Comparison of ENCODE assay signal across 21 cellular contexts in the genomic region with DNA sequence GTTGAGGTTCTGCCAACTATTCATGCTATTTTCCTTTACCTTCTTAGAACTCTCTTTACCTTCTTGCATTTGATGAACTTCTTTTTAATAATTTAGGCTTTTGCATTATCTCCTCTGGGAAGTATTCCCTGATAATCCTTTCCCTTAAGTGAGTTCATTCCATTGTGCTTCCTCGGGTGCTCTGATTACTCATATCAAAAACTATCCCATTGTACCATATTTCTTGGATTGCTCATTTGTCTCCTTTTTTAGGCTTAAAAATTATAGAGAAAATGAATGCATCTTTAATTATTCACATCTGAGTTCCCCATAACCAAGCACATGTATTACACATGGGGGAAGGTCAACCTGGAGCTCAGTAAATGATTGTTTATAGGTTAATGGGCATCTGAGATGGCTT. TPM values are rescaled to one million over a fixed set of nuclear protein-coding genes. Genes with fewer than 3 reads are reported as not detected.
DNase-seq lines count a peak whose midpoint lies in the region; ATAC-seq and TF ChIP-seq lines count a peak whose summit lies in the region.
"Had no signal": no experiment of that assay in that cellular context is flagged by ENCODE, and none has a peak within 500 bp of the region (broad histone marks: within the 10 kb centered on the region; RNA-seq: fewer than 3 reads in every experiment).

No MANE protein-coding gene starts in this region.

- H3K9me2 ChIP-seq in GM23248 (ENCODE audit: insufficient read depth) (no peaks in the 10 kb centered on the region), OCI-LY7 (ENCODE audit: insufficient read depth, low read length) (no peaks in the 10 kb centered on the region)

- H3K27ac Mint-ChIP-seq in osteocyte (ENCODE audit: unreplicated experiment) = no peak overlapping the region
- H3K27ac Mint-ChIP-seq: activated naive CD8-positive, alpha-beta T cell treated with anti-CD3 and anti-CD28 coated beads for 36 hours; stimulated activated naive B cell treated with anti-CD40 and anti-IgM and Interleukin-4, amounts not matched to agents 10 μg/mL and 1 μg/mL and 100 μg/mL, for 72 hours had no signal

- H4K20me1 ChIP-seq in GM23248 (ENCODE audit: insufficient read depth) = no peaks in the 10 kb centered on the region
- no peaks in the 10 kb centered on the region for H4K20me1 ChIP-seq in OCI-LY7 (ENCODE audit: insufficient read depth, low read length)

- H3K4me3 ChIP-seq in GM23248 (no peak overlapping the region), fibroblast of mammary gland (ENCODE audit: control insufficient read depth, low read depth, low read length) (no peak overlapping the region), skeletal muscle cell (ENCODE audit: low read depth, low read length) (no peak overlapping the region), OCI-LY7 (ENCODE audit: low read depth, low read length, poor library complexity, severe bottlenecking) (no peak overlapping the region), left ventricle myocardium inferior (no peak overlapping the region)
- H3K4me3 ChIP-seq: heart left ventricle, mucosa of descending colon, ovary, spleen, tibial nerve had no signal

- H3K4me1 Mint-ChIP-seq in osteocyte (ENCODE audit: unreplicated experiment) = peaks cover 4% of the 10 kb centered on the region
- H3K4me1 Mint-ChIP-seq: activated naive CD8-positive, alpha-beta T cell treated with anti-CD3 and anti-CD28 coated beads for 36 hours; stimulated activated naive B cell treated with anti-CD40 and anti-IgM and Interleukin-4, amounts not matched to agents 10 μg/mL and 1 μg/mL and 100 μg/mL, for 72 hours had no signal

- peak; percentile 83 for DNase-seq in GM23248
- DNase-seq in fibroblast of mammary gland (ENCODE audit: low read depth) = peak; percentile 85
- DNase-seq in skeletal muscle cell (ENCODE audit: low read depth) = peak; percentile 43
- DNase-seq in OCI-LY7 (ENCODE audit: low spot score) = no peak
- DNase-seq in osteocyte (ENCODE audit: extremely low spot score, unreplicated experiment) = no peak
- no peak for DNase-seq in left ventricle myocardium inferior
- DNase-seq: activated CD4-positive, alpha-beta T cell treated with anti-CD3 and anti-CD28 coated beads, Interleukin-2, amount 50 U/mL, for 48 hours; activated naive CD8-positive, alpha-beta T cell treated with anti-CD3 and anti-CD28 coated beads for 36 hours; activated T-cell treated with anti-CD3 and anti-CD28 coated beads, Interleukin-2, amount 50 U/mL, for 48 hours; heart left ventricle; mucosa of descending colon; NCI-H1694; NCI-H524; OCI-M1; ovary; spleen; stimulated activated naive B cell treated with anti-CD40 and anti-IgM and Interleukin-4, amounts not matched to agents 10 μg/mL and 1 μg/mL and 100 μg/mL, for 72 hours had no signal

- no peak overlapping the region for H3K4me3 Mint-ChIP-seq in osteocyte (ENCODE audit: unreplicated experiment)
- H3K4me3 Mint-ChIP-seq: activated naive CD8-positive, alpha-beta T cell treated with anti-CD3 and anti-CD28 coated beads for 36 hours; stimulated activated naive B cell treated with anti-CD40 and anti-IgM and Interleukin-4, amounts not matched to agents 10 μg/mL and 1 μg/mL and 100 μg/mL, for 72 hours had no signal

- intact Hi-C loops in OCI-LY7 (cut with micrococcal nuclease; ENCODE audit: unreplicated experiment) (no loop called here), left ventricle myocardium inferior (cut with micrococcal nuclease) (no loop called here)

- peaks cover 13% of the 10 kb centered on the region for H3K27me3 Mint-ChIP-seq in osteocyte (ENCODE audit: unreplicated experiment)

- TF ChIP-seq CTCF in fibroblast of mammary gland (conservative IDR thresholded peaks at IDR 0.05; ENCODE audit: control insufficient read depth, insufficient read depth, low read depth, low read length) (no peak), OCI-LY7 (conservative IDR thresholded peaks at IDR 0.05; ENCODE audit: low read length) (no peak), osteocyte (IDR thresholded peaks at IDR 0.05) (no peak), left ventricle myocardium inferior (IDR thresholded peaks at IDR 0.05; ENCODE audit: borderline replicate concordance) (no peak)

- H3K9me3 ChIP-seq in GM23248 (ENCODE audit: low read depth) (no peaks in the 10 kb centered on the region), OCI-LY7 (ENCODE audit: low read length) (no peaks in the 10 kb centered on the region), left ventricle myocardium inferior (replicated peaks) (no peaks in the 10 kb centered on the region)
- H3K9me3 ChIP-seq: heart left ventricle, mucosa of descending colon, ovary, spleen, tibial nerve had no signal

- H3K79me2 ChIP-seq in GM23248 (ENCODE audit: insufficient read depth) = no peaks in the 10 kb centered on the region
- H3K79me2 ChIP-seq in OCI-LY7 (ENCODE audit: insufficient read depth, low read depth, low read length) = no peaks in the 10 kb centered on the region

- peaks cover 54% of the 10 kb centered on the region for H3K4me1 ChIP-seq in GM23248 (ENCODE audit: insufficient read depth)
- H3K4me1 ChIP-seq in OCI-LY7 (ENCODE audit: insufficient read depth, low read length, poor library complexity, severe bottlenecking) = no peaks in the 10 kb centered on the region
- peaks cover 17% of the 10 kb centered on the region for H3K4me1 ChIP-seq in left ventricle myocardium inferior
- H3K4me1 ChIP-seq: tibial nerve had no signal

- peak overlapping the region; percentile 23 for H2AFZ ChIP-seq in GM23248
- no peak overlapping the region for H2AFZ ChIP-seq in OCI-LY7 (ENCODE audit: low read length)

- 0% methylated on average over 1 of the region's 1 CpG for WGBS in GM23248 (ENCODE audit: low coverage in 1 of 2, low lambda C conversion rate in 2 of 2, missing lambda C conversion rate in 2 of 2), 2 experiments

- H3K27ac ChIP-seq in GM23248 (peak overlapping the region; percentile 70), OCI-LY7 (ENCODE audit: low read depth, low read length, poor library complexity, severe bottlenecking) (no peak overlapping the region), left ventricle myocardium inferior (replicated peaks) (no peak overlapping the region)
- H3K27ac ChIP-seq: heart left ventricle, ovary, spleen, tibial nerve had no signal

- H3F3A ChIP-seq in GM23248 (ENCODE audit: insufficient read depth) = peaks cover 38% of the 10 kb centered on the region

- H3K27me3 ChIP-seq in GM23248 (replicated peaks; ENCODE audit: insufficient read depth) (no peaks in the 10 kb centered on the region), left ventricle myocardium inferior (ENCODE audit: low read depth) (no peaks in the 10 kb centered on the region)
- H3K27me3 ChIP-seq: heart left ventricle, ovary, spleen, tibial nerve had no signal

- no peaks in the 10 kb centered on the region for H3K36me3 Mint-ChIP-seq in osteocyte (ENCODE audit: unreplicated experiment)
- H3K36me3 Mint-ChIP-seq: activated naive CD8-positive, alpha-beta T cell treated with anti-CD3 and anti-CD28 coated beads for 36 hours; stimulated activated naive B cell treated with anti-CD40 and anti-IgM and Interleukin-4, amounts not matched to agents 10 μg/mL and 1 μg/mL and 100 μg/mL, for 72 hours had no signal

- in situ Hi-C loops in GM23248 (cut with MboI) = no loop called here

- H3K9ac ChIP-seq in GM23248 = no peak overlapping the region

- POLR2A ChIA-PET in OCI-LY7 (lab: Charles Lee) = no interaction called here

- no peaks in the 10 kb centered on the region for H3K9me3 Mint-ChIP-seq in osteocyte (ENCODE audit: unreplicated experiment)
- H3K9me3 Mint-ChIP-seq: activated naive CD8-positive, alpha-beta T cell treated with anti-CD3 and anti-CD28 coated beads for 36 hours; stimulated activated naive B cell treated with anti-CD40 and anti-IgM and Interleukin-4, amounts not matched to agents 10 μg/mL and 1 μg/mL and 100 μg/mL, for 72 hours had no signal

- CTCF ChIA-PET in OCI-LY7 (lab: Charles Lee; ENCODE audit: unreplicated experiment) = no interaction called here

- no peaks in the 10 kb centered on the region for H3K36me3 ChIP-seq in GM23248 (ENCODE audit: low read depth)
- H3K36me3 ChIP-seq in OCI-LY7 (ENCODE audit: insufficient read depth, low read length) = no peaks in the 10 kb centered on the region
- no peaks in the 10 kb centered on the region for H3K36me3 ChIP-seq in left ventricle myocardium inferior
- H3K36me3 ChIP-seq: heart left ventricle, ovary, spleen, tibial nerve had no signal

- peak overlapping the region; percentile 51 for H3K4me2 ChIP-seq in GM23248 (ENCODE audit: unreplicated experiment)
- H3K4me2 ChIP-seq in OCI-LY7 (ENCODE audit: low read length) = no peak overlapping the region

- ATAC-seq in SK-N-SH treated with all-trans-retinoic acid at 6 μM for 48 hours = peak; percentile 57; the same call in 2 of the 3 replicates
- no peak for ATAC-seq in GM18502 (IDR thresholded peaks at IDR 0.05; ENCODE audit: poor library complexity, unreplicated experiment)
- ATAC-seq: heart left ventricle; mucosa of descending colon; stimulated activated naive B cell treated with anti-CD40 and anti-IgM and Interleukin-4, amounts not matched to agents 10 μg/mL and 1 μg/mL and 100 μg/mL, for 72 hours had no signal

- no TSS peak for BruUV-seq in OCI-LY7 (replicated peaks; lab: Mats Ljungman, UMichigan)

TF ChIP-seq in SK-N-SH treated with all-trans-retinoic acid at 6 μM for 48 hours, 23 proteins besides CTCF, POLR2A, EP300 and RAD21 (continues in another document):
- TF ChIP-seq BACH2 (CRISPR knock-in tag; IDR thresholded peaks at IDR 0.05; ENCODE audit: borderline replicate concordance) (no peak), RARB (CRISPR knock-in tag; IDR thresholded peaks at IDR 0.05) (no peak), ZNF8 (CRISPR knock-in tag; IDR thresholded peaks at IDR 0.05) (no peak)

RNA-seq across cellular contexts. Expression of a gene that starts 2.5 kb away (rescaled TPM):
- not detected in 2 replicates for total RNA-seq in GM23248 (2014; rRNA removed; shearing (Covaris generic))
- polyA plus RNA-seq in GM23248 (2016; fragmentation: Nextera tagmentation; extraction: Ambion mirVana) = not detected in 2 replicates
- not detected in 2 replicates for total RNA-seq in OCI-LY7 (2014; rRNA removed; shearing (Covaris generic))
- total RNA-seq in OCI-LY7 (2022) (not detected in 2 replicates), osteocyte (not detected in 2 replicates), left ventricle myocardium inferior (not detected)
- total RNA-seq: activated naive CD8-positive, alpha-beta T cell treated with anti-CD3 and anti-CD28 coated beads for 36 hours; kidney epithelial cell; mucosa of descending colon; ovary; spleen had no signal
- polyA plus RNA-seq: spleen had no signal

RNA-seq across cellular contexts. Expression of a gene that starts 10.6 kb away (rescaled TPM):
- 1.4 TPM in 1 of 2 replicates, not detected in the other for total RNA-seq in GM23248 (2014; rRNA removed; shearing (Covaris generic))
- polyA plus RNA-seq in GM23248 (2016; fragmentation: Nextera tagmentation; extraction: Ambion mirVana) = 0.30 TPM in 1 of 2 replicates, not detected in the other
- not detected in 2 replicates for total RNA-seq in OCI-LY7 (2014; rRNA removed; shearing (Covaris generic))
- total RNA-seq in OCI-LY7 (2022) (not detected in 2 replicates), osteocyte (not detected in 2 replicates), left ventricle myocardium inferior (not detected)
- total RNA-seq: activated naive CD8-positive, alpha-beta T cell treated with anti-CD3 and anti-CD28 coated beads for 36 hours; kidney epithelial cell; mucosa of descending colon had no signal
- polyA plus RNA-seq: heart left ventricle had no signal

RNA-seq across cellular contexts. Expression of a gene that starts 15.2 kb away (rescaled TPM):
- 37.7 and 46.0 TPM in 2 replicates for total RNA-seq in GM23248 (2014; rRNA removed; shearing (Covaris generic))
- polyA plus RNA-seq in GM23248 (2016; fragmentation: Nextera tagmentation; extraction: Ambion mirVana) = 102 and 112 TPM in 2 replicates
- 23.0 and 33.4 TPM in 2 replicates for total RNA-seq in OCI-LY7 (2014; rRNA removed; shearing (Covaris generic))
- 36.5 and 38.2 TPM in 2 replicates for total RNA-seq in OCI-LY7 (2022)
- 37.2 and 43.6 TPM in 2 replicates for total RNA-seq in osteocyte
- 73.3 TPM for total RNA-seq in left ventricle myocardium inferior

RNA-seq across cellular contexts. Expression of a gene that starts 44.6 kb away (rescaled TPM):
- total RNA-seq in GM23248 (2014; rRNA removed; shearing (Covaris generic)) = 8.2 and 9.8 TPM in 2 replicates
- polyA plus RNA-seq in GM23248 (2016; fragmentation: Nextera tagmentation; extraction: Ambion mirVana) = 0.51 TPM in 2 replicates
- total RNA-seq in OCI-LY7 (2014; rRNA removed; shearing (Covaris generic)) = not detected in 2 replicates
- total RNA-seq in OCI-LY7 (2022) (not detected in 2 replicates), osteocyte (4.9 and 5.6 TPM in 2 replicates), left ventricle myocardium inferior (2.1 TPM)
- total RNA-seq: activated naive CD8-positive, alpha-beta T cell treated with anti-CD3 and anti-CD28 coated beads for 36 hours had no signal

Comparison
In these comparisons a context has a peak if more than half of its experiments do, and no peak if none do; other contexts are left out.
1. DNase-seq: peak in GM23248 (single experiment), fibroblast of mammary gland (single experiment) and skeletal muscle cell (single experiment); none in OCI-LY7 (single experiment), osteocyte (single experiment) and left ventricle myocardium inferior (single experiment).